8 cellular contexts compared by ENCODE assay signal in the genomic region with DNA sequence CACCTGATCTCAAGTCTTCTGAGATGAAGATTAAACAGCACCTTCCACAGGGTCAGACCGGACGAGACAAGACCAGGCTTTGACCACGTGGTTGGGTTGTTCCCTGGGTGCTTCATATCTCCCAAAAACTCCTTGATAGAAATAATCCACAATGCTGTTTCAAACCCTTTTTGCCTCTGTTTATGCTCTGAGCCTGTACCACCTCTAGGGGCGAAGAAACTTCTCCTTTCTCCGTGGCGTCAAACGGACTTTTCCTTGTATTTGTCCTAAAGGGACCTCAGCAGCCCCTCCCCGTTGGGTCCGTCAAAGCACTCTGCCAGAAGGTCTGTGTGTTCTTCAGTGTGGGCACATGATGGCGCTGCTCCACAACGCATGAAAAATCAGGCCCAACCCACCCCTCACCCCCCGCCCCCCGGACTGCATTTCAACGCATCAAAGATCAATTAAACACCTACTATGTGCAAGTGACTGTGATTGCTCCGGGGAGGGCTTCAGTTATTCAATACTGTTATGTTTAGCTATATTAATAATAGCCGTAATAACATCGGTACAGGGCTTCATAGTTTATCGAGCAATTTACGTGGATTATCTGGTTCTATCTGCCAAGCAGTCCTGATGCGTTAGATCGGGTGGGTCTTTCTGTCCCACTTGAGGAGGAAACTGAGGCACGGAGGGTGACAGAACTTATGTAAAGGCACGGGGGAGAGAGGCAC. TPM values are rescaled to one million over a fixed set of nuclear protein-coding genes. Genes with fewer than 3 reads are reported as not detected.
DNase-seq lines count a peak whose midpoint lies in the region; ATAC-seq, FAIRE-seq and TF ChIP-seq lines count a peak whose summit lies in the region.

No MANE protein-coding gene starts in this region.

- dilution Hi-C loops in IMR-90 (cut with HindIII; ENCODE audit: low sequenced_read_pairs, unreplicated experiment), result no loop called here

- H3K79me1 ChIP-seq in IMR-90 (ENCODE audit: low read depth in 1 of 2, low read length in 2 of 2), result no peaks in the 10 kb centered on the region

- H3K9me3 ChIP-seq in DND-41 (ENCODE audit: insufficient read depth, low read length, severe bottlenecking), result no peaks in the 10 kb centered on the region
- H3K9me3 ChIP-seq in IMR-90 (ENCODE audit: control insufficient read depth, insufficient read depth, low read length), result no peaks in the 10 kb centered on the region
- no peaks in the 10 kb centered on the region for H3K9me3 ChIP-seq in HepG2 (ENCODE audit: low read length)
- no peaks in the 10 kb centered on the region for H3K9me3 ChIP-seq in upper lobe of right lung

- ATAC-seq in DND-41 (ENCODE audit: insufficient read depth, low read depth) (peak; percentile 82), IMR-90 (ENCODE audit: low read depth) (peak; percentile 70), HepG2 (peak; percentile 83), upper lobe of right lung (peak; percentile 73), GM18870 (IDR thresholded peaks at IDR 0.05; ENCODE audit: unreplicated experiment) (no peak), HG03460 (IDR thresholded peaks at IDR 0.05; ENCODE audit: unreplicated experiment) (no peak)

- peak overlapping the region; percentile 37; the same call in 1 of the 2 replicates for H2AK5ac ChIP-seq in IMR-90 (ENCODE audit: low read depth, low read length)

- no peak overlapping the region for H4K8ac ChIP-seq in IMR-90 (ENCODE audit: low read depth in 2 of 2, low read length in 2 of 2)

- no peak overlapping the region for H2BK15ac ChIP-seq in IMR-90 (ENCODE audit: low read depth, low read length)

- TF ChIP-seq EP300 in HepG2 (IDR thresholded peaks at IDR 0.05; ENCODE audit: low read depth in 2 of 2, low read length in 2 of 2) (no peak), HepG2 (CRISPR knock-in tag; IDR thresholded peaks at IDR 0.05; ENCODE audit: borderline replicate concordance) (no peak)

- TF ChIP-seq CTCF in DND-41 (IDR thresholded peaks at IDR 0.05; ENCODE audit: borderline replicate concordance, extremely low read depth, low read length, poor library complexity, severe bottlenecking), result peak; percentile 68
- TF ChIP-seq CTCF in IMR-90 (conservative IDR thresholded peaks at IDR 0.05; ENCODE audit: low read depth, low read length), result peak; percentile 62
- peak; percentile 71 for TF ChIP-seq CTCF in HepG2 (CRISPR knock-in tag; IDR thresholded peaks at IDR 0.05)
- TF ChIP-seq CTCF in upper lobe of right lung (IDR thresholded peaks at IDR 0.05), result peak; percentile 52

- H3K14ac ChIP-seq in IMR-90 (replicated peaks; ENCODE audit: low read depth, low read length), result no peak overlapping the region

- H4K5ac ChIP-seq in IMR-90 (ENCODE audit: low read depth, low read length), result no peak overlapping the region

- H3K4me1 ChIP-seq in DND-41 (ENCODE audit: insufficient read depth, low read length) (peaks cover 4% of the 10 kb centered on the region; the same call in 1 of the 2 replicates), IMR-90 (ENCODE audit: control insufficient read depth, insufficient read depth, low read length) (peaks cover 13% of the 10 kb centered on the region; the same call in 1 of the 2 replicates), HepG2 (ENCODE audit: insufficient read depth, low read length) (0 out of 2 replicates have a peak, but pooled peaks cover 9% of the 10 kb centered on the region), upper lobe of right lung (no peaks in the 10 kb centered on the region)

- no peak overlapping the region for H3K9ac ChIP-seq in DND-41 (ENCODE audit: low read depth, low read length)
- no peak overlapping the region for H3K9ac ChIP-seq in IMR-90 (ENCODE audit: low read depth, low read length)
- H3K9ac ChIP-seq in HepG2 (ENCODE audit: insufficient read depth, low read depth, low read length), result no peak overlapping the region

- H3K23ac ChIP-seq in IMR-90 (ENCODE audit: low read depth, low read length), result no peak overlapping the region

- no peak overlapping the region for H3K27ac ChIP-seq in DND-41 (ENCODE audit: low read length)
- H3K27ac ChIP-seq in IMR-90 (ENCODE audit: insufficient read depth, low read length), result no peak overlapping the region
- H3K27ac ChIP-seq in caudate nucleus (ENCODE audit: low read depth, low read length), result no peak overlapping the region
- H3K27ac ChIP-seq in HepG2 (ENCODE audit: extremely low read length, insufficient read depth, low read length), result no peak overlapping the region
- H3K27ac ChIP-seq in upper lobe of right lung, result no peak overlapping the region

- H3K56ac ChIP-seq in IMR-90 (ENCODE audit: extremely low read depth, insufficient read depth, low read length), result no peak overlapping the region

- in situ Hi-C loops in IMR-90 (cut with MboI; ENCODE audit: low sequenced_read_pairs) (loop anchor here (5.0 to 10.0 kb wide), 2 partner anchors 229 to 311 kb away; partner anchors contain the start of gene IFT27), HepG2 (cut with HindIII; ENCODE audit: extremely low pct_ligation_motif_present, low pct_unique_long_range_greater_than_20kb) (loop anchor here (5.0 to 10.0 kb wide), 2 partner anchors 229 to 311 kb away; partner anchors contain the start of gene IFT27)

- H3K18ac ChIP-seq in IMR-90 (ENCODE audit: low read depth, low read length), result no peak overlapping the region

- intact Hi-C loops in IMR-90 (cut with micrococcal nuclease), result loop anchor here (1.0 to 5.0 kb wide), 4 partner anchors 211 to 432 kb away; no protein-coding TSS in a partner anchor
- intact Hi-C loops in HepG2 (cut with micrococcal nuclease; ENCODE audit: unreplicated experiment), result loop anchor here (1.0 to 10.0 kb wide), 2 partner anchors 229 to 310 kb away; partner anchors contain the start of gene IFT27
- intact Hi-C loops in upper lobe of right lung (cut with DNase I), result no loop called here

- DNase-seq in DND-41, result peak; percentile 51
- peak; percentile 62 for DNase-seq in IMR-90
- peak; percentile 66 to 71 for DNase-seq in SHP77 (lab: John Stamatoyannopoulos, UW)
- DNase-seq in caudate nucleus (lab: John Stamatoyannopoulos, UW), result peak in 37 of 61 donors; percentile 1 to 64 (median 19)
- peak; percentile 48 for DNase-seq in HepG2 (ENCODE audit: low spot score)
- no peak for DNase-seq in upper lobe of right lung

- H4K20me1 ChIP-seq in DND-41 (ENCODE audit: insufficient read depth, low read length) (no peaks in the 10 kb centered on the region), IMR-90 (ENCODE audit: insufficient read depth, low read length) (peaks cover 4% of the 10 kb centered on the region; the same call in 1 of the 2 replicates), HepG2 (ENCODE audit: insufficient read depth, low read length) (no peaks in the 10 kb centered on the region)

- H3K79me2 ChIP-seq in DND-41 (ENCODE audit: insufficient read depth, low read length) (no peaks in the 10 kb centered on the region), HepG2 (ENCODE audit: insufficient read depth, low read length) (no peaks in the 10 kb centered on the region)

- H2BK20ac ChIP-seq in IMR-90 (ENCODE audit: low read depth, low read length), result no peak overlapping the region; the same call in 1 of the 2 replicates

- peak overlapping the region; percentile 58; the same call in 1 of the 2 replicates for H2BK120ac ChIP-seq in IMR-90 (ENCODE audit: low read depth, low read length)

- TF ChIP-seq POLR2A in IMR-90 (IDR thresholded peaks at IDR 0.05; ENCODE audit: low read depth, low read length) (no peak), HepG2 (IDR thresholded peaks at IDR 0.05; ENCODE audit: insufficient read depth in 1 of 2, low read depth in 2 of 2, low read length in 2 of 2) (no peak)

- H4K91ac ChIP-seq in IMR-90 (ENCODE audit: insufficient read depth, low read depth, low read length), result no peak overlapping the region; the same call in 1 of the 2 replicates

- TF ChIP-seq RAD21 in IMR-90 (IDR thresholded peaks at IDR 0.05; ENCODE audit: low read length) (peak; percentile 71), HepG2 (CRISPR knock-in tag; IDR thresholded peaks at IDR 0.05) (no peak)

- H3K36me3 ChIP-seq in DND-41 (ENCODE audit: insufficient read depth, low read length) (no peaks in the 10 kb centered on the region), IMR-90 (ENCODE audit: control insufficient read depth, insufficient read depth, low read length) (no peaks in the 10 kb centered on the region), HepG2 (replicated peaks in 1 of 2; ENCODE audit: control insufficient read depth in 1 of 2, insufficient read depth in 2 of 2, low read length in 2 of 2) (no peaks in the 10 kb centered on the region), upper lobe of right lung (no peaks in the 10 kb centered on the region)

- H3K27me3 ChIP-seq in DND-41 (ENCODE audit: insufficient read depth, low read length, poor library complexity) (peaks cover 5% of the 10 kb centered on the region), IMR-90 (ENCODE audit: control insufficient read depth, insufficient read depth, low read length) (peaks cover 9% of the 10 kb centered on the region), HepG2 (ENCODE audit: control insufficient read depth in 1 of 2, insufficient read depth in 2 of 2, low read length in 2 of 2) (peaks cover 4 to 39% of the 10 kb centered on the region in 2 experiments; a peak in 4 of 5 replicates), upper lobe of right lung (peaks cover 21% of the 10 kb centered on the region)

- H3K4ac ChIP-seq in IMR-90 (ENCODE audit: low read depth, low read length), result peak overlapping the region; percentile 52

- no peak overlapping the region for H2AK9ac ChIP-seq in IMR-90 (replicated peaks; ENCODE audit: low read depth, low read length, poor library complexity)

- BruUV-seq in IMR-90 (replicated peaks; lab: Mats Ljungman, UMichigan) (no TSS peak), HepG2 (replicated peaks; lab: Mats Ljungman, UMichigan) (no TSS peak)

- POLR2A ChIA-PET in IMR-90 (lab: Charles Lee; ENCODE audit: unreplicated experiment) (no interaction called here), HepG2 (lab: Yijun Ruan, JAX) (no interaction called here)

- peaks cover 12% of the 10 kb centered on the region; the same call in 1 of the 2 replicates for H3K9me1 ChIP-seq in IMR-90 (ENCODE audit: insufficient read depth, low read length)

- H2BK5ac ChIP-seq in IMR-90 (ENCODE audit: low read depth, low read length, poor library complexity, severe bottlenecking), result no peak overlapping the region

- H2AFZ ChIP-seq in DND-41 (ENCODE audit: low read depth, low read length) (no peak overlapping the region; the same call in 1 of the 2 replicates), IMR-90 (replicated peaks; ENCODE audit: low read length, poor library complexity) (peak overlapping the region; percentile 63), HepG2 (ENCODE audit: low read length) (no peak overlapping the region)

- peak; percentile 21 for FAIRE-seq in HepG2 (lab: Jason Lieb, UNC)

- H3K4me2 ChIP-seq in DND-41 (ENCODE audit: insufficient read depth, low read length), result no peak overlapping the region
- no peak overlapping the region; the same call in 1 of the 2 replicates for H3K4me2 ChIP-seq in IMR-90 (ENCODE audit: low read depth, low read length)
- peak overlapping the region; percentile 27; the same call in 1 of the 2 replicates for H3K4me2 ChIP-seq in HepG2 (ENCODE audit: low read depth, low read length)

- H3K4me3 ChIP-seq in DND-41 (ENCODE audit: low read depth in 1 of 2, low read length in 2 of 2) (no peak overlapping the region), IMR-90 (ENCODE audit: insufficient read depth, low read depth, low read length) (no peak overlapping the region), HepG2 (replicated peaks in 1 of 3; ENCODE audit: insufficient read depth in 1 of 3, low read depth in 2 of 3, low read length in 3 of 3) (no peak overlapping the region), upper lobe of right lung (no peak overlapping the region)

- WGBS in IMR-90 (ENCODE audit: extremely low coverage in 2 of 2, insufficient read length in 1 of 2), 2 experiments, result 33% methylated on average over 10 of the region's 23 CpGs; no CpG with 5 or more reads in 1 of the 2 experiments
- WGBS in HepG2 (ENCODE audit: low lambda C conversion rate), result 23% methylated on average over 21 of the region's 23 CpGs

- CTCF ChIA-PET in IMR-90 (lab: Yijun Ruan, JAX), result interaction anchor here (1.2 to 1.8 kb wide), 5 partner anchors 211 to 432 kb away, joined by 3 to 11 read pairs (median 4); no protein-coding TSS in a partner anchor
- CTCF ChIA-PET in HepG2 (lab: Yijun Ruan, JAX; ENCODE audit: low intra/inter-chr PET ratio, low total read pairs), result interaction anchor here (5.2 kb wide), 1 partner anchor 310 kb away, joined by 67 read pairs; no protein-coding TSS in a partner anchor

RNA-seq across cellular contexts. Expression of gene EIF3D, which starts 17.3 kb away (rescaled TPM):
- total RNA-seq in IMR-90 (2012; rRNA removed) (512 and 746 TPM in 2 replicates), HepG2 (2016; rRNA removed; fragmentation: Illumina TruSeq; extraction: Trizol) (118 and 127 TPM in 2 replicates), upper lobe of right lung (132 TPM)
- polyA plus RNA-seq in IMR-90 (2012; rRNA removed) (335 and 339 TPM in 2 replicates), HepG2 (2011; rRNA removed) (229 and 274 TPM in 2 replicates)
- 440 and 592 TPM in 2 replicates for polyA plus RNA-seq in IMR-90 (2012; cell fraction: cytosol; rRNA removed)
- 315 and 390 TPM in 2 replicates for polyA plus RNA-seq in IMR-90 (2012; cell fraction: nucleus; rRNA removed; ENCODE audit: low replicate concordance)
- total RNA-seq in HepG2 (2016; cell fraction: cytosol; rRNA removed; fragmentation: Illumina TruSeq; extraction: Trizol; ENCODE audit: low read depth), result 41.6 and 58.8 TPM in 2 replicates
- total RNA-seq in HepG2 (2016; cell fraction: insoluble cytoplasmic fraction; rRNA removed; fragmentation: Illumina TruSeq; extraction: Trizol), result 113 and 131 TPM in 2 replicates
- 61.2 and 67.3 TPM in 2 replicates for total RNA-seq in HepG2 (2016; cell fraction: membrane; rRNA removed; fragmentation: Illumina TruSeq; extraction: Trizol)
- total RNA-seq in HepG2 (2016; cell fraction: nucleus; rRNA removed; fragmentation: Illumina TruSeq; extraction: Trizol), result 80.3 and 81.1 TPM in 2 replicates
- polyA plus RNA-seq in HepG2 (2011; cell fraction: cytosol; rRNA removed), result 299 and 371 TPM in 2 replicates
- polyA plus RNA-seq in HepG2 (2011; cell fraction: nucleus; rRNA removed), result 186 and 204 TPM in 2 replicates
- polyA plus RNA-seq in HepG2 (2012), result 111 and 140 TPM in 2 replicates
- polyA plus RNA-seq in HepG2 (2016; cell fraction: cytosol; fragmentation: Illumina TruSeq; extraction: Trizol; ENCODE audit: low read depth), result 33.0 and 38.8 TPM in 2 replicates
- polyA plus RNA-seq in HepG2 (2016; cell fraction: insoluble cytoplasmic fraction; fragmentation: Illumina TruSeq; extraction: Trizol; ENCODE audit: low read depth), result 129 and 130 TPM in 2 replicates
- polyA plus RNA-seq in HepG2 (2016; cell fraction: membrane; fragmentation: Illumina TruSeq; extraction: Trizol; ENCODE audit: low read depth), result 46.4 and 61.7 TPM in 2 replicates
- polyA plus RNA-seq in HepG2 (2016; cell fraction: nucleus; fragmentation: Illumina TruSeq; extraction: Trizol; ENCODE audit: insufficient read depth, low read depth), result 111 and 119 TPM in 2 replicates
- polyA minus RNA-seq in HepG2 (2011; rRNA and poly(A)+ RNA removed; ENCODE audit: low replicate concordance), result 311 and 338 TPM in 2 replicates
- polyA minus RNA-seq in HepG2 (2011; cell fraction: cytosol; rRNA and poly(A)+ RNA removed), result 142 and 149 TPM in 2 replicates
- polyA minus RNA-seq in HepG2 (2011; cell fraction: nucleus; rRNA and poly(A)+ RNA removed), result 124 and 145 TPM in 2 replicates

RNA-seq across cellular contexts. Expression of gene FOXRED2, which starts 39.4 kb away (rescaled TPM):
- total RNA-seq in IMR-90 (2012; rRNA removed), result 1.6 and 1.7 TPM in 2 replicates
- 4.0 and 4.1 TPM in 2 replicates for polyA plus RNA-seq in IMR-90 (2012; rRNA removed)
- 2.6 and 4.0 TPM in 2 replicates for polyA plus RNA-seq in IMR-90 (2012; cell fraction: cytosol; rRNA removed)
- 2.5 and 4.6 TPM in 2 replicates for polyA plus RNA-seq in IMR-90 (2012; cell fraction: nucleus; rRNA removed; ENCODE audit: low replicate concordance)
- 20.8 and 28.1 TPM in 2 replicates for total RNA-seq in HepG2 (2016; rRNA removed; fragmentation: Illumina TruSeq; extraction: Trizol)
- total RNA-seq in HepG2 (2016; cell fraction: cytosol; rRNA removed; fragmentation: Illumina TruSeq; extraction: Trizol; ENCODE audit: low read depth), result 7.3 and 8.2 TPM in 2 replicates
- total RNA-seq in HepG2 (2016; cell fraction: insoluble cytoplasmic fraction; rRNA removed; fragmentation: Illumina TruSeq; extraction: Trizol), result 20.3 and 27.3 TPM in 2 replicates
- 21.0 and 23.1 TPM in 2 replicates for total RNA-seq in HepG2 (2016; cell fraction: membrane; rRNA removed; fragmentation: Illumina TruSeq; extraction: Trizol)
- 36.0 and 41.8 TPM in 2 replicates for total RNA-seq in HepG2 (2016; cell fraction: nucleus; rRNA removed; fragmentation: Illumina TruSeq; extraction: Trizol)
- polyA plus RNA-seq in HepG2 (2011; rRNA removed), result 8.6 and 9.3 TPM in 2 replicates
- polyA plus RNA-seq in HepG2 (2011; cell fraction: cytosol; rRNA removed), result 6.1 and 7.7 TPM in 2 replicates
- 13.7 and 15.2 TPM in 2 replicates for polyA plus RNA-seq in HepG2 (2011; cell fraction: nucleus; rRNA removed)
- polyA plus RNA-seq in HepG2 (2012), result 14.0 and 17.1 TPM in 2 replicates
- 4.4 and 4.5 TPM in 2 replicates for polyA plus RNA-seq in HepG2 (2016; cell fraction: cytosol; fragmentation: Illumina TruSeq; extraction: Trizol; ENCODE audit: low read depth)
- polyA plus RNA-seq in HepG2 (2016; cell fraction: insoluble cytoplasmic fraction; fragmentation: Illumina TruSeq; extraction: Trizol; ENCODE audit: low read depth), result 24.5 and 29.9 TPM in 2 replicates
- polyA plus RNA-seq in HepG2 (2016; cell fraction: membrane; fragmentation: Illumina TruSeq; extraction: Trizol; ENCODE audit: low read depth), result 14.7 and 14.9 TPM in 2 replicates
- polyA plus RNA-seq in HepG2 (2016; cell fraction: nucleus; fragmentation: Illumina TruSeq; extraction: Trizol; ENCODE audit: insufficient read depth, low read depth), result 46.8 and 52.4 TPM in 2 replicates
- polyA minus RNA-seq in HepG2 (2011; rRNA and poly(A)+ RNA removed; ENCODE audit: low replicate concordance), result 15.6 and 23.7 TPM in 2 replicates
- polyA minus RNA-seq in HepG2 (2011; cell fraction: cytosol; rRNA and poly(A)+ RNA removed), result 11.4 and 13.1 TPM in 2 replicates
- 8.6 and 10.9 TPM in 2 replicates for polyA minus RNA-seq in HepG2 (2011; cell fraction: nucleus; rRNA and poly(A)+ RNA removed)
- 15.3 TPM for total RNA-seq in upper lobe of right lung

Comparison
In these comparisons a context has a peak if more than half of its experiments do, and no peak if none do; other contexts are left out.
1. ATAC-seq: peak in DND-41 (single experiment), IMR-90 (single experiment), HepG2 (single experiment) and upper lobe of right lung (single experiment); none in GM18870 (single experiment) and HG03460 (single experiment).
2. Peak in every context shown above with its lines, with median percentiles within 50 percentile points of each other: CTCF ChIP-seq.